34 cellular contexts compared by ENCODE assay signal in the genomic region with DNA sequence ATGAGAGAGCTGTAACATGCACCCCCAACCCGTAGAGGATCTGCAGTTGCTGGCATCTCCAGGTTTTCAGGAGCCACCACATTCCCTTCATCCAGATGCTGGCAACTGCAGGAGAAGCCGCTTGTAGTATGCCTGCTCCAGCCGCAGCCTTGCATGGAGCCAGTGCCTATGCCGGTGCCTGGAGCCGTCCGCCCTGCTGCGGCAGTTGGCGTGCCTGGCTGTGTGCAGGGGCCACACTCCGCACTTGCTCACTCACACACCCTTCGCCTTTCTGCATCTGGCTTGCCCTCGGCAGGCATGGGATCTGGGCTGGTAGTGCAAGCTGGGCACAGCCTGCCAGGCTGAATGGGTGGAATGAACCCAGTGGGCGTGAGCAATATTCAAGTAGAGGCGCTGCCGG.
"Had no signal": no experiment of that assay in that cellular context is flagged by ENCODE, and none has a peak within 500 bp of the region (broad histone marks: within the 10 kb centered on the region; RNA-seq: fewer than 3 reads in every experiment).

No MANE protein-coding gene starts in this region.

- H3K36me3 ChIP-seq: adrenal gland, ascending aorta, brain microvascular endothelial cell, breast epithelium, cardiac muscle cell had no signal

- H3K27me3 ChIP-seq: adrenal gland, ascending aorta, body of pancreas, brain microvascular endothelial cell, cardiac muscle cell had no signal

- H3K4me1 ChIP-seq: adrenal gland, ascending aorta, breast epithelium had no signal

- H3K4me3 ChIP-seq: adrenal gland, ascending aorta, body of pancreas, breast epithelium, cardiac muscle cell had no signal

- H3K9me3 ChIP-seq: adrenal gland, ascending aorta, body of pancreas had no signal

- DNase-seq: activated effector memory CD4-positive, alpha-beta T cell treated with anti-CD3 and anti-CD28 coated beads, Interleukin-2, amount 50 U/mL, for 16 hours; activated effector memory CD4-positive, alpha-beta T cell treated with Interleukin-2 at 50 U/mL for 16 hours; activated gamma-delta T cell; activated gamma-delta T cell treated with Interleukin-2 at 50 U/mL for 16 hours; activated naive CD4-positive, alpha-beta T cell; activated naive CD4-positive, alpha-beta T cell treated with anti-CD3 and anti-CD28 coated beads for 36 hours; activated naive CD4-positive, alpha-beta T cell treated with anti-CD3 and anti-CD28 coated beads, Interleukin-2, amount 10 ng/mL, durations not matched to agents 7 days and 5 days; activated naive CD4-positive, alpha-beta T cell treated with anti-CD3 and anti-CD28 coated beads, Interleukin-2, amount 50 U/mL, for 16 hours; activated naive CD4-positive, alpha-beta T cell treated with Interleukin-2 at 50 U/mL for 16 hours; activated naive CD8-positive, alpha-beta T cell treated with anti-CD3 and anti-CD28 coated beads for 36 hours; activated naive CD8-positive, alpha-beta T cell treated with anti-CD3 and anti-CD28 coated beads, Interleukin-2, amount 10 ng/mL, durations not matched to agents 7 days and 5 days; activated naive CD8-positive, alpha-beta T cell treated with anti-CD3 and anti-CD28 coated beads, Interleukin-2, amount 50 U/mL, for 24 hours; activated T-cell treated with anti-CD3 and anti-CD28 coated beads, Interleukin-2, amount 50 U/mL, for 1 hour; activated T-cell treated with anti-CD3 and anti-CD28 coated beads, Interleukin-2, amount 50 U/mL, for 24 hours; activated T-cell treated with anti-CD3 and anti-CD28 coated beads, Interleukin-2, amount 50 U/mL, for 4 hours; activated T-cell treated with anti-CD3 and anti-CD28 coated beads, Interleukin-2, amount 50 U/mL, for 48 hours; activated T-cell treated with anti-CD3 and anti-CD28 coated beads, Interleukin-2, amount 50 U/mL, for 72 hours; adrenal gland; amniotic stem cell; amygdala; anterior cingulate cortex; aorta; body of pancreas; brain microvascular endothelial cell; caudate nucleus; central memory CD4-positive, alpha-beta T cell; cerebellar nuclear complex had no signal

- FAIRE-seq: astrocyte, bronchial epithelial cell had no signal

- ATAC-seq: activated naive CD4-positive, alpha-beta T cell treated with anti-CD3 and anti-CD28 coated beads, Interleukin-2, amount 50 U/mL, for 72 hours; activated naive CD8-positive, alpha-beta T cell treated with anti-CD3 and anti-CD28 coated beads, Interleukin-2, amount 50 U/mL, for 24 hours; activated T-cell treated with anti-CD3 and anti-CD28 coated beads, Interleukin-2, amount 50 U/mL, for 4 hours; activated T-cell treated with anti-CD3 and anti-CD28 coated beads, Interleukin-2, amount 50 U/mL, for 72 hours; activated T-helper 17 cell treated with anti-CD3 and anti-CD28 coated beads, Interleukin-2, amount 50 U/mL, for 72 hours; body of pancreas had no signal

- H3K27ac ChIP-seq: adrenal gland, ascending aorta, body of pancreas, brain microvascular endothelial cell, breast epithelium, cardiac muscle cell had no signal
